In genomic region chr3:20037255-20037996, GRCh38 we compare ENCODE assay signal across 12 cellular contexts. TPM values are rescaled to one million over a fixed set of nuclear protein-coding genes. Genes with fewer than 3 reads are reported as not detected.
DNase-seq lines count a peak whose midpoint lies in the region; ATAC-seq and TF ChIP-seq lines count a peak whose summit lies in the region.
"Had no signal": no experiment of that assay in that cellular context is flagged by ENCODE, and none has a peak within 500 bp of the region (broad histone marks: within the 10 kb centered on the region; RNA-seq: fewer than 3 reads in every experiment).

No MANE protein-coding gene starts in this region.

- DNase-seq in AG10803 (ENCODE audit: low read depth): no peak
- DNase-seq in CD8-positive, alpha-beta T cell: no peak
- no peak for DNase-seq in fibroblast of the aortic adventitia (ENCODE audit: low read depth)
- no peak for DNase-seq in NCI-H2029 (lab: John Stamatoyannopoulos, UW)
- no peak for DNase-seq in NK-92 treated with Interleukin-12 subunit alpha and Interleukin-12 subunit beta, amount 100 ng/mL, for 24 hours (lab: John Stamatoyannopoulos, UW)
- no peak for DNase-seq in superior temporal gyrus (ENCODE audit: extremely low spot score)
- DNase-seq: activated gamma-delta T cell, NCI-H1417 treated with DMSO at 0.1 percent for 48 hours, NCI-H2227 treated with DMSO at 0.1 percent for 48 hours had no signal

- intact Hi-C loops in CD8-positive, alpha-beta T cell (cut with DNase I, micrococcal nuclease): loop anchor here in 1 of 2 experiments (5.0 kb wide), 1 partner anchor 50 kb away; no protein-coding TSS in a partner anchor

- no peaks in the 10 kb centered on the region for H3K27me3 Mint-ChIP-seq in CD8-positive, alpha-beta T cell (ENCODE audit: low read depth)

- peaks cover 22% of the 10 kb centered on the region for H3K4me1 ChIP-seq in CD8-positive, alpha-beta T cell (ENCODE audit: insufficient read depth, low read length)

- TF ChIP-seq CTCF in AG10803 (conservative IDR thresholded peaks at IDR 0.05; ENCODE audit: low read length): peak; percentile 14; the same call in 1 of the 2 replicates
- TF ChIP-seq CTCF in CD8-positive, alpha-beta T cell (IDR thresholded peaks at IDR 0.05): no peak
- peak; percentile 34 for TF ChIP-seq CTCF in VCaP (conservative IDR thresholded peaks at IDR 0.05)
- peak; percentile 17 for TF ChIP-seq CTCF in fibroblast of the aortic adventitia (IDR thresholded peaks at IDR 0.05; ENCODE audit: insufficient read depth, low read length)

- no peaks in the 10 kb centered on the region for H3K27me3 ChIP-seq in CD8-positive, alpha-beta T cell (ENCODE audit: insufficient read depth, low read length)
- H3K27me3 ChIP-seq: SJSA1 had no signal

- POLR2A ChIA-PET in CD8-positive, alpha-beta T cell (lab: Charles Lee): interaction anchor here (1.7 kb wide), 1 partner anchor 89 kb away, joined by 5 read pairs; no protein-coding TSS in a partner anchor

- H3K4me3 ChIP-seq in AG10803 (ENCODE audit: low read length) (no peak overlapping the region), fibroblast of the aortic adventitia (ENCODE audit: low read depth, low read length) (no peak overlapping the region)
- H3K4me3 ChIP-seq in CD8-positive, alpha-beta T cell (ENCODE audit: low read depth, low read length): no peak overlapping the region
- H3K4me3 ChIP-seq: SJSA1 had no signal

- no peaks in the 10 kb centered on the region for H3K9me3 ChIP-seq in CD8-positive, alpha-beta T cell (ENCODE audit: low read length)
- H3K9me3 ChIP-seq: SJSA1 had no signal

- peak overlapping the region; percentile 91 for H3K27ac Mint-ChIP-seq in CD8-positive, alpha-beta T cell

- H3K36me3 ChIP-seq in CD8-positive, alpha-beta T cell (ENCODE audit: insufficient read depth, low read length): no peaks in the 10 kb centered on the region
- H3K36me3 ChIP-seq: SJSA1 had no signal

- H3K4me3 Mint-ChIP-seq in CD8-positive, alpha-beta T cell: no peak overlapping the region

- CTCF ChIA-PET in CD8-positive, alpha-beta T cell (lab: Charles Lee): interaction anchor here (1.4 to 1.6 kb wide), 2 partner anchors 14 to 149 kb away, joined by 3 to 4 read pairs; partner anchors contain the start of gene SGO1

- no peaks in the 10 kb centered on the region for H3K9me3 Mint-ChIP-seq in CD8-positive, alpha-beta T cell

- ATAC-seq in CD8-positive, alpha-beta T cell: no peak
- no peak for ATAC-seq in GM21367 (IDR thresholded peaks at IDR 0.05; ENCODE audit: unreplicated experiment)

- H3K4me1 Mint-ChIP-seq in CD8-positive, alpha-beta T cell (ENCODE audit: low read depth): peaks cover 29% of the 10 kb centered on the region

- no peak overlapping the region for H3K27ac ChIP-seq in CD8-positive, alpha-beta T cell (ENCODE audit: low read depth, low read length)
- H3K27ac ChIP-seq in VCaP: peak overlapping the region; percentile 92; the same call in 1 of the 2 replicates
- H3K27ac ChIP-seq: SJSA1 had no signal

- H3K36me3 Mint-ChIP-seq in CD8-positive, alpha-beta T cell: peaks cover 7% of the 10 kb centered on the region

RNA-seq across cellular contexts. Expression of gene KAT2B, which starts 2.8 kb away (rescaled TPM):
- 10 to 100 TPM; 37.5 to 37.9 TPM for total RNA-seq in CD8-positive, alpha-beta T cell
- 9.6 and 14.3 TPM in 2 replicates for total RNA-seq in fibroblast of the aortic adventitia (ENCODE audit: low replicate concordance)

RNA-seq across cellular contexts. Expression of gene PP2D1, which starts 25.4 kb away (rescaled TPM):
- not detected for total RNA-seq in CD8-positive, alpha-beta T cell
- not detected in 2 replicates for total RNA-seq in fibroblast of the aortic adventitia (ENCODE audit: low replicate concordance)
- total RNA-seq: SJSA1 had no signal
